Comparison of ENCODE assay signal across 25 cellular contexts in genomic region chr5:132313961-132314432, GRCh38. TPM values are rescaled to one million over a fixed set of nuclear protein-coding genes. Genes with fewer than 3 reads are reported as not detected.
DNase-seq lines count a peak whose midpoint lies in the region; ATAC-seq and TF ChIP-seq lines count a peak whose summit lies in the region.
"Had no signal": no experiment of that assay in that cellular context is flagged by ENCODE, and none has a peak within 500 bp of the region (broad histone marks: within the 10 kb centered on the region; RNA-seq: fewer than 3 reads in every experiment).

No MANE protein-coding gene starts in this region.

- peak overlapping the region; percentile 44 for H3K27ac ChIP-seq in CD8-positive, alpha-beta memory T cell (ENCODE audit: low read depth, low read length)
- H3K27ac ChIP-seq in GM23248 (peak overlapping the region; percentile 62), breast epithelium (peak overlapping the region; percentile 6 to 52)

- H3K4me3 Mint-ChIP-seq in CD8-positive, alpha-beta memory T cell, result no peak overlapping the region
- no peak overlapping the region for H3K4me3 Mint-ChIP-seq in stimulated activated effector memory CD8-positive, alpha-beta T cell treated with anti-CD3 and anti-CD28 coated beads, Interleukin-12 subunit alpha, Interleukin-12 subunit beta, amount 100 ng/mL, for 72 hours
- H3K4me3 Mint-ChIP-seq: CD8-positive, alpha-beta T cell; H9 had no signal

- H3K27me3 Mint-ChIP-seq in CD8-positive, alpha-beta memory T cell, result peaks cover 0 to 2% of the 10 kb centered on the region in 2 donors

- H3K27me3 ChIP-seq in CD8-positive, alpha-beta memory T cell (ENCODE audit: insufficient read depth, low read length, poor library complexity, severe bottlenecking), result no peaks in the 10 kb centered on the region
- H3K27me3 ChIP-seq in GM23248 (replicated peaks; ENCODE audit: insufficient read depth) (no peaks in the 10 kb centered on the region), breast epithelium (no peaks in the 10 kb centered on the region)

- H3K4me1 ChIP-seq in CD8-positive, alpha-beta memory T cell (ENCODE audit: insufficient read depth, low read length), result no peaks in the 10 kb centered on the region
- H3K4me1 ChIP-seq in GM23248 (ENCODE audit: insufficient read depth) (peaks cover 16% of the 10 kb centered on the region), breast epithelium (peaks cover 0 to 8% of the 10 kb centered on the region in 2 donors)

- TF ChIP-seq CTCF in breast epithelium (IDR thresholded peaks at IDR 0.05), result no peak

- no peaks in the 10 kb centered on the region for H3K4me1 Mint-ChIP-seq in CD8-positive, alpha-beta memory T cell
- no peaks in the 10 kb centered on the region for H3K4me1 Mint-ChIP-seq in stimulated activated effector memory CD8-positive, alpha-beta T cell treated with anti-CD3 and anti-CD28 coated beads, Interleukin-12 subunit alpha, Interleukin-12 subunit beta, amount 100 ng/mL, for 72 hours

- no peaks in the 10 kb centered on the region for H3K36me3 ChIP-seq in CD8-positive, alpha-beta memory T cell (ENCODE audit: insufficient read depth, low read length)
- no peaks in the 10 kb centered on the region for H3K36me3 ChIP-seq in GM23248 (ENCODE audit: low read depth)
- H3K36me3 ChIP-seq in breast epithelium, result no peaks in the 10 kb centered on the region

- DNase-seq in CD8-positive, alpha-beta memory T cell, result no peak
- DNase-seq in GM23248 (no peak), breast epithelium (ENCODE audit: low spot score in 2 of 2) (no peak), GOT3 (lab: John Stamatoyannopoulos, UW) (no peak), NCI-H774 (lab: John Stamatoyannopoulos, UW) (no peak)
- no peak for DNase-seq in stimulated activated effector memory CD8-positive, alpha-beta T cell treated with anti-CD3 and anti-CD28 coated beads, Interleukin-12 subunit alpha, Interleukin-12 subunit beta, amount 100 ng/mL, for 72 hours (ENCODE audit: low spot score in 2 of 2)
- DNase-seq: C1 segment of cervical spinal cord; Calu3; CD8-positive, alpha-beta T cell; DMS153; DND-41; H9; NCI-H1092; NCI-H1417 treated with DMSO at 0.1 percent for 48 hours; NCI-H1694 treated with DMSO at 0.1 percent for 48 hours; NCI-H2081; NCI-H2227 treated with DMSO at 0.1 percent for 48 hours; NCI-H526 treated with DMSO at 0.1 percent for 48 hours; SHP77 treated with DMSO at 0.1 percent for 48 hours; SK-N-SH; SW 1271 had no signal

- TF ChIP-seq POLR2A in breast epithelium (IDR thresholded peaks at IDR 0.05), result no peak

- no peak overlapping the region for H2AFZ ChIP-seq in GM23248

- in situ Hi-C loops in GM23248 (cut with MboI), result no loop called here

- H3K4me2 ChIP-seq in GM23248 (ENCODE audit: unreplicated experiment), result peak overlapping the region; percentile 27
- H3K4me2 ChIP-seq: SK-N-SH had no signal

- peak overlapping the region in 1 of 8 donors; percentile 93 for H3K27ac Mint-ChIP-seq in CD8-positive, alpha-beta memory T cell
- H3K27ac Mint-ChIP-seq in stimulated activated effector memory CD8-positive, alpha-beta T cell treated with anti-CD3 and anti-CD28 coated beads, Interleukin-12 subunit alpha, Interleukin-12 subunit beta, amount 100 ng/mL, for 72 hours, result peak overlapping the region; percentile 63
- H3K27ac Mint-ChIP-seq: CD8-positive, alpha-beta T cell; H9 had no signal

- H3K4me3 ChIP-seq in CD8-positive, alpha-beta memory T cell (ENCODE audit: low read length), result no peak overlapping the region
- no peak overlapping the region for H3K4me3 ChIP-seq in GM23248
- no peak overlapping the region for H3K4me3 ChIP-seq in breast epithelium

- H3K79me2 ChIP-seq in GM23248 (ENCODE audit: insufficient read depth), result peaks cover 4% of the 10 kb centered on the region; the same call in 1 of the 2 replicates

- H3K9me2 ChIP-seq in GM23248 (ENCODE audit: insufficient read depth), result no peaks in the 10 kb centered on the region
- H3K9me2 ChIP-seq: SK-N-SH had no signal

- 94 to 100% methylated on average over 2 of the region's 2 CpGs for WGBS in GM23248 (ENCODE audit: low coverage in 1 of 2, low lambda C conversion rate in 2 of 2, missing lambda C conversion rate in 2 of 2), 2 experiments

- H3K36me3 Mint-ChIP-seq in CD8-positive, alpha-beta memory T cell, result peaks cover 0 to 3% (median 0%) of the 10 kb centered on the region in 3 donors
- no peaks in the 10 kb centered on the region for H3K36me3 Mint-ChIP-seq in stimulated activated effector memory CD8-positive, alpha-beta T cell treated with anti-CD3 and anti-CD28 coated beads, Interleukin-12 subunit alpha, Interleukin-12 subunit beta, amount 100 ng/mL, for 72 hours

- peaks cover 15% of the 10 kb centered on the region for H3F3A ChIP-seq in GM23248 (ENCODE audit: insufficient read depth)

- POLR2A ChIA-PET in CD8-positive, alpha-beta memory T cell (lab: Charles Lee), result no interaction called here

- no peaks in the 10 kb centered on the region for H3K9me3 Mint-ChIP-seq in CD8-positive, alpha-beta memory T cell
- H3K9me3 Mint-ChIP-seq in stimulated activated effector memory CD8-positive, alpha-beta T cell treated with anti-CD3 and anti-CD28 coated beads, Interleukin-12 subunit alpha, Interleukin-12 subunit beta, amount 100 ng/mL, for 72 hours, result no peaks in the 10 kb centered on the region
- H3K9me3 Mint-ChIP-seq: CD8-positive, alpha-beta T cell; H9 had no signal

- H4K20me1 ChIP-seq in GM23248 (ENCODE audit: insufficient read depth), result no peaks in the 10 kb centered on the region

- CTCF ChIA-PET in CD8-positive, alpha-beta memory T cell (lab: Charles Lee), result interaction anchor here (1.1 kb wide), 1 partner anchor 515 kb away, joined by 3 read pairs; no protein-coding TSS in a partner anchor

- intact Hi-C loops in breast epithelium (cut with DNase I; ENCODE audit: low total_unique reads), result no loop called here

- no peak for ATAC-seq in stimulated activated effector memory CD8-positive, alpha-beta T cell treated with anti-CD3 and anti-CD28 coated beads, Interleukin-12 subunit alpha, Interleukin-12 subunit beta, amount 100 ng/mL, for 72 hours
- ATAC-seq in GM18867 (IDR thresholded peaks at IDR 0.05; ENCODE audit: unreplicated experiment), result no peak
- ATAC-seq: CD8-positive, alpha-beta T cell; Panc1 had no signal

- no peak overlapping the region for H3K9ac ChIP-seq in GM23248
- H3K9ac ChIP-seq: SK-N-SH had no signal

- no peaks in the 10 kb centered on the region for H3K9me3 ChIP-seq in CD8-positive, alpha-beta memory T cell (ENCODE audit: low read length)
- H3K9me3 ChIP-seq in GM23248 (ENCODE audit: low read depth) (no peaks in the 10 kb centered on the region), breast epithelium (no peaks in the 10 kb centered on the region)
- H3K9me3 ChIP-seq: SK-N-SH had no signal

RNA-seq across cellular contexts. Expression of gene SLC22A4, which starts 19.8 kb away (rescaled TPM):
- total RNA-seq in CD8-positive, alpha-beta memory T cell, result 1 to 10 TPM; 2.6 to 2.9 TPM
- 0.15 TPM for polyA plus RNA-seq in CD8-positive, alpha-beta memory T cell
- total RNA-seq in GM23248 (2014; rRNA removed; shearing (Covaris generic)), result 26.0 and 26.3 TPM in 2 replicates
- polyA plus RNA-seq in GM23248 (2016; fragmentation: Nextera tagmentation; extraction: Ambion mirVana), result 24.0 and 26.1 TPM in 2 replicates
- 1 to 10 TPM; 1.3 to 4.5 (median 2.3) TPM for total RNA-seq in breast epithelium
- total RNA-seq: OCI-LY7 had no signal

RNA-seq across cellular contexts. Expression of gene SLC22A5, which starts 55.5 kb away (rescaled TPM):
- 1 to 10 TPM; 5.2 to 5.9 TPM for total RNA-seq in CD8-positive, alpha-beta memory T cell
- 2.5 TPM for polyA plus RNA-seq in CD8-positive, alpha-beta memory T cell
- 1.9 and 3.0 TPM in 2 replicates for total RNA-seq in GM23248 (2014; rRNA removed; shearing (Covaris generic))
- 1.7 and 2.4 TPM in 2 replicates for polyA plus RNA-seq in GM23248 (2016; fragmentation: Nextera tagmentation; extraction: Ambion mirVana)
- 10 to 100 TPM in 2 of 3 donors, 1 to 10 TPM in 1; 6.6 to 31.5 (median 23.3) TPM for total RNA-seq in breast epithelium

RNA-seq across cellular contexts. Expression of gene PDLIM4, which starts 56.5 kb away (rescaled TPM):
- total RNA-seq in CD8-positive, alpha-beta memory T cell, result 1 to 10 TPM in 1 of 2 experiments, under 1 TPM in 1; 0.39 to 1.4 TPM
- not detected for polyA plus RNA-seq in CD8-positive, alpha-beta memory T cell
- total RNA-seq in GM23248 (2014; rRNA removed; shearing (Covaris generic)), result 84.4 and 107 TPM in 2 replicates
- 153 and 156 TPM in 2 replicates for polyA plus RNA-seq in GM23248 (2016; fragmentation: Nextera tagmentation; extraction: Ambion mirVana)
- 100 to 1,000 TPM in 1 of 3 donors, 10 to 100 TPM in 1, 1 to 10 TPM in 1; 9.0 to 102 (median 71.4) TPM for total RNA-seq in breast epithelium
- total RNA-seq: CD8-positive, alpha-beta T cell; NCI-H460; OCI-LY7 had no signal

Comparison
In these comparisons a context has a peak if more than half of its experiments do, and no peak if none do; other contexts are left out.
1. RNA of gene PDLIM4, which starts 56.5 kb away (total RNA-seq): 84.4 to 107 TPM in GM23248 and 9.0 to 102 TPM in breast epithelium; 0.39 to 1.4 TPM in CD8-positive, alpha-beta memory T cell; every median in the first group is over 4 times any median in the second.
2. Peak in every context shown above with its lines, with median percentiles within 50 percentile points of each other: H3K27ac ChIP-seq.